Comparison of ENCODE assay signal across 8 cellular contexts in the genomic region with DNA sequence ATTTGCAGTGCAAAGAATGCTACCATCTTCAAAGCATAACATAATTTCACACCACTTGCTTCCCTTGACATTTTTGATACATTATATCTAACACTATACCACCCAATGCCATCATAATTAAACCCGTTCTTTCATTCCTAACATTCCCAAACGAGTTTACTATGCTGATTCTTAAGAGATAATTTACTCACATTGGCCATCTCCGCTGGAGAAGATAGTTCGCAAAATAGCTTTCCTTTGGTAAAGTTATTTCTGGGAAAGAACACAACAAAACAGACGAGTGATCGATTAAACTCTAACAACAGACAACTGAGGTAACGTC. TPM values are rescaled to one million over a fixed set of nuclear protein-coding genes. Genes with fewer than 3 reads are reported as not detected.
DNase-seq lines count a peak whose midpoint lies in the region; ATAC-seq, FAIRE-seq and TF ChIP-seq lines count a peak whose summit lies in the region.

No MANE protein-coding gene starts in this region.

- peaks cover 21% of the 10 kb centered on the region for H3K4me1 Mint-ChIP-seq in MCF 10A (ENCODE audit: insufficient read depth, unreplicated experiment)

- no peak overlapping the region for H2BK120ac ChIP-seq in mesendoderm (ENCODE audit: low read depth, low read length)

- POLR2A ChIA-PET in MCF 10A (lab: Yijun Ruan, JAX), result interaction anchor here (0.5 to 3.1 kb wide), 18 partner anchors 9 to 1823 kb away, joined by 3 to 41 read pairs (median 4); a partner anchor contains a TSS

- H3K9me3 ChIP-seq in heart left ventricle, result no peaks in the 10 kb centered on the region
- no peaks in the 10 kb centered on the region for H3K9me3 ChIP-seq in upper lobe of right lung

- no peak overlapping the region for H4K8ac ChIP-seq in mesendoderm (ENCODE audit: low read depth, low read length)

- H3K27me3 Mint-ChIP-seq in MCF 10A (ENCODE audit: insufficient read depth, unreplicated experiment), result no peaks in the 10 kb centered on the region

- H3K4ac ChIP-seq in mesendoderm (ENCODE audit: low read depth, low read length), result no peak overlapping the region

- H3K27ac ChIP-seq in heart left ventricle, result peak overlapping the region; percentile 84 to 98 (median 96)
- H3K27ac ChIP-seq in mesendoderm (ENCODE audit: low read depth, low read length), result peak overlapping the region; percentile 94
- H3K27ac ChIP-seq in upper lobe of right lung, result peak overlapping the region; percentile 98

- H3K23ac ChIP-seq in mesendoderm (ENCODE audit: low read length), result no peak overlapping the region

- peaks cover 0 to 37% (median 22%) of the 10 kb centered on the region in 9 donors for H3K36me3 ChIP-seq in heart left ventricle
- no peaks in the 10 kb centered on the region for H3K36me3 ChIP-seq in mesendoderm (ENCODE audit: control insufficient read depth, insufficient read depth, low read length)
- peaks cover 30% of the 10 kb centered on the region for H3K36me3 ChIP-seq in upper lobe of right lung

- H2BK5ac ChIP-seq in mesendoderm (ENCODE audit: low read length), result peak overlapping the region; percentile 93

- no peak overlapping the region for H4K5ac ChIP-seq in mesendoderm (ENCODE audit: low read length)

- CTCF ChIA-PET in MCF 10A (lab: Yijun Ruan, JAX), result interaction anchor here (0.6 to 2.1 kb wide), 5 partner anchors 10 to 1652 kb away, joined by 3 to 8 read pairs (median 3); no protein-coding TSS in a partner anchor

- H3K4me3 Mint-ChIP-seq in MCF 10A (ENCODE audit: unreplicated experiment), result peak overlapping the region; percentile 93

- no peaks in the 10 kb centered on the region for H3K9me3 Mint-ChIP-seq in MCF 10A (ENCODE audit: unreplicated experiment)

- peaks cover 44% of the 10 kb centered on the region for H3K36me3 Mint-ChIP-seq in MCF 10A (ENCODE audit: insufficient read depth, unreplicated experiment)

- FAIRE-seq in GM12892 (lab: Jason Lieb, UNC), result no peak

- H3K4me2 ChIP-seq in mesendoderm (ENCODE audit: low read length), result peak overlapping the region; percentile 49

- no peak overlapping the region for H2AK5ac ChIP-seq in mesendoderm (ENCODE audit: low read length)

- H3K4me1 ChIP-seq in heart left ventricle, result peaks cover 4 to 56% (median 31%) of the 10 kb centered on the region in 12 donors
- no peaks in the 10 kb centered on the region for H3K4me1 ChIP-seq in mesendoderm (ENCODE audit: control insufficient read depth, low read depth, low read length)
- peaks cover 23% of the 10 kb centered on the region for H3K4me1 ChIP-seq in upper lobe of right lung

- no peaks in the 10 kb centered on the region for H3K79me1 ChIP-seq in mesendoderm (ENCODE audit: low read length)

- BruUV-seq in MCF 10A (replicated peaks; lab: Mats Ljungman, UMichigan), result no TSS peak

- H3K9ac ChIP-seq in mesendoderm (ENCODE audit: low read length), result peak overlapping the region; percentile 98

- no peak overlapping the region for H2BK15ac ChIP-seq in mesendoderm (replicated peaks; ENCODE audit: low read depth)

- DNase-seq in heart left ventricle (no peak), left cardiac atrium (no peak), MCF 10A (ENCODE audit: unreplicated experiment) (no peak), mesendoderm (no peak), upper lobe of right lung (no peak), GM12892 (ENCODE audit: insufficient read length) (no peak)

- H3K79me2 ChIP-seq in mesendoderm (ENCODE audit: control insufficient read depth, insufficient read depth, low read length), result peaks cover 17% of the 10 kb centered on the region

- no peak for ATAC-seq in heart left ventricle
- ATAC-seq in left cardiac atrium, result no peak
- ATAC-seq in upper lobe of right lung, result no peak
- no peak for ATAC-seq in HG02938 (IDR thresholded peaks at IDR 0.05; ENCODE audit: unreplicated experiment)
- no peak for ATAC-seq in GM19463 (IDR thresholded peaks at IDR 0.05; ENCODE audit: unreplicated experiment)

- no peak for TF ChIP-seq POLR2A in heart left ventricle (IDR thresholded peaks at IDR 0.05)
- TF ChIP-seq POLR2A in GM12892 (IDR thresholded peaks at IDR 0.05; ENCODE audit: low read depth, low read length), result no peak

- no peaks in the 10 kb centered on the region for H3K27me3 ChIP-seq in heart left ventricle
- no peaks in the 10 kb centered on the region for H3K27me3 ChIP-seq in mesendoderm (ENCODE audit: insufficient read depth, low read length, poor library complexity)
- H3K27me3 ChIP-seq in upper lobe of right lung, result no peaks in the 10 kb centered on the region

- H3K27ac Mint-ChIP-seq in MCF 10A (ENCODE audit: low read depth, unreplicated experiment), result peak overlapping the region; percentile 99

- H3K4me3 ChIP-seq in heart left ventricle (peak overlapping the region; percentile 58 to 92 (median 81)), mesendoderm (ENCODE audit: low read length) (peak overlapping the region; percentile 97), upper lobe of right lung (peak overlapping the region; percentile 78)

- intact Hi-C loops in heart left ventricle (cut with DNase I) (loop anchor here in 1 of 10 donors (10.0 kb wide), 2 partner anchors 1562 to 1828 kb away; a partner anchor contains a TSS), left cardiac atrium (cut with DNase I) (no loop called here), MCF 10A (cut with micrococcal nuclease) (loop anchor here (10.0 kb wide), 1 partner anchor 942 kb away; a partner anchor contains a TSS), upper lobe of right lung (cut with DNase I) (no loop called here)

- peak overlapping the region; percentile 98 for H3K56ac ChIP-seq in mesendoderm (ENCODE audit: low read length)

- TF ChIP-seq CTCF in heart left ventricle (IDR thresholded peaks at IDR 0.05), result no peak
- no peak for TF ChIP-seq CTCF in MCF 10A (IDR thresholded peaks at IDR 0.05; ENCODE audit: unreplicated experiment)
- TF ChIP-seq CTCF in upper lobe of right lung (IDR thresholded peaks at IDR 0.05), result no peak

- WGBS in heart left ventricle, 4 donors, result 0 to 1% (median 1%) methylated on average over 7 of the region's 7 CpGs
- whole genome bisulfite sequencing in mesendoderm (ENCODE audit: extremely low coverage, insufficient coverage, low lambda C conversion rate), result 84% methylated on average over 2 of the region's 7 CpGs

- H3K18ac ChIP-seq in mesendoderm (ENCODE audit: low read length), result peak overlapping the region; percentile 47

RNA-seq across cellular contexts. Expression of a gene that starts 0.7 kb away (rescaled TPM):
- total RNA-seq in heart left ventricle (100 to 1,000 TPM in 8 of 9 donors, 10 to 100 TPM in 1; 66.6 to 130 (median 117) TPM), left cardiac atrium (100 to 1,000 TPM in 1 of 2 donors, 10 to 100 TPM in 1; 83.9 to 100 TPM), MCF 10A (2022) (151 and 156 TPM in 2 replicates), upper lobe of right lung (70.9 TPM)
- 100 to 1,000 TPM in 1 of 2 donors, 10 to 100 TPM in 1; 34.0 to 152 TPM for polyA plus RNA-seq in heart left ventricle
- polyA plus RNA-seq in mesendoderm (2013, experiment 1 of 2), result 109 TPM
- 108 TPM for polyA plus RNA-seq in mesendoderm (2013, experiment 2 of 2)
- polyA plus RNA-seq in GM12892 (2012; ENCODE audit: missing spikeins), result 113 TPM
